In the genomic region with DNA sequence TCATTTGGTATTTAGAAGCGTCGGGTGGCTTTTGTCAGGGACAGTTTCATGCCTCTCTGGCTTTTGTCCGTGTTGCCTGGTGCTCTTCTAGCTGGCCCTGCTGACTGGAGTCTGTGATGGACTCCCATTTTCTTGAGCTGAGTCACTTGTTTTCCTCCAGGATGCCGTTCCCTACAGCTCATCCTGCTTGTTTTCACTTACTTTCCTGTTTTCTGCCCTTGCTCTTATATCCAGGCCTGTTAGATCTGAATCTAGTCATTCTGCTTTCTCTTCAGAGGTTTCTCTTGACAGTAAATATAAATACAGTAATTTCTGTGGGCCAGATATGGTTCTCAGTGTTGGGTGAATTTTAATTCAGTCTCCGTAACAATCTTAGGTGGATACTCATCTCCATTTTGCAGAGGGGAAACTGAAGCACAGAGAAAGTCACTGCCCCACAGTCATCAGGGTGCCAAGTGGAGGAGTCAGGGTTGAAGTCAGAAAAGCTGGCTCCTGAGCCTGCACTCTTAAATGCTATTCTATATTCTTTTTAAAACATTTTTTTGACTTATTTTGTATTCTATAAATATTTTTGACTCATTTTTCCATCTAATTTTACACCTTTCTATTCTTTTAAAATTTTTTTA, we compare ENCODE assay signal across 11 cellular contexts.
DNase-seq lines count a peak whose midpoint lies in the region; ATAC-seq and TF ChIP-seq lines count a peak whose summit lies in the region.
"Had no signal": no experiment of that assay in that cellular context is flagged by ENCODE, and none has a peak within 500 bp of the region (broad histone marks: within the 10 kb centered on the region; RNA-seq: fewer than 3 reads in every experiment).

No MANE protein-coding gene starts in this region.

- H3K27ac ChIP-seq in mammary epithelial cell (ENCODE audit: insufficient read depth, low read depth, low read length) (peak overlapping the region; percentile 47), substantia nigra (ENCODE audit: low read depth, low read length, poor library complexity, severe bottlenecking) (peak overlapping the region; percentile 19)

- peaks cover 64% of the 10 kb centered on the region for H3K4me1 Mint-ChIP-seq in activated CD8-positive, alpha-beta T cell treated with anti-CD3 and anti-CD28 coated beads for 36 hours (ENCODE audit: low read depth)

- POLR2A ChIA-PET in activated CD8-positive, alpha-beta T cell treated with anti-CD3 and anti-CD28 coated beads for 36 hours (lab: Charles Lee) = interaction anchor here (1.3 kb wide), 1 partner anchor 11 kb away, joined by 3 read pairs; no protein-coding TSS in a partner anchor

- 54% methylated on average over 5 of the region's 5 CpGs for WGBS in mammary epithelial cell (ENCODE audit: low coverage, missing lambda C conversion rate)

- CTCF ChIA-PET in mammary epithelial cell (lab: Charles Lee; ENCODE audit: low non-redundant PET) = interaction anchor here (0.7 to 0.8 kb wide), 2 partner anchors 114 to 295 kb away, joined by 3 read pairs; no protein-coding TSS in a partner anchor
- CTCF ChIA-PET in activated CD8-positive, alpha-beta T cell treated with anti-CD3 and anti-CD28 coated beads for 36 hours (lab: Charles Lee) = no interaction called here

- peak overlapping the region; percentile 43 for H3K4me2 ChIP-seq in mammary epithelial cell (ENCODE audit: insufficient read depth, low read depth, low read length)

- no TSS peak for BruUV-seq in mammary epithelial cell (replicated peaks; lab: Mats Ljungman, UMichigan)

- H2AFZ ChIP-seq in mammary epithelial cell (ENCODE audit: low read depth, low read length) = no peak overlapping the region

- intact Hi-C loops in mammary epithelial cell (cut with micrococcal nuclease) = loop anchor here (2.0 to 5.0 kb wide), 4 partner anchors 76 to 179 kb away; a partner anchor contains a TSS
- intact Hi-C loops in activated CD8-positive, alpha-beta T cell treated with anti-CD3 and anti-CD28 coated beads for 36 hours (cut with micrococcal nuclease) = no loop called here

- H3K9me3 Mint-ChIP-seq in activated CD8-positive, alpha-beta T cell treated with anti-CD3 and anti-CD28 coated beads for 36 hours = no peaks in the 10 kb centered on the region

- H3K9ac ChIP-seq in mammary epithelial cell (ENCODE audit: insufficient read depth, low read length) = no peak overlapping the region

- peaks cover 2% of the 10 kb centered on the region for H3K36me3 ChIP-seq in mammary epithelial cell (ENCODE audit: insufficient read depth, low read length)
- H3K36me3 ChIP-seq in kidney epithelial cell (ENCODE audit: control insufficient read depth, insufficient read depth, low read length) = no peaks in the 10 kb centered on the region

- peak; percentile 50 for DNase-seq in HS-5 (ENCODE audit: low read depth)
- DNase-seq in mammary epithelial cell = peak; percentile 82
- peak; percentile 83 for DNase-seq in kidney epithelial cell (ENCODE audit: low read depth)
- DNase-seq in substantia nigra (lab: John Stamatoyannopoulos, UW) = peak in 6 of 49 donors; percentile 17 to 44 (median 28)
- no peak for DNase-seq in activated gamma-delta T cell treated with Interleukin-2 at 50 U/mL for 16 hours
- no peak for DNase-seq in activated CD8-positive, alpha-beta T cell treated with anti-CD3 and anti-CD28 coated beads for 36 hours
- DNase-seq: NCI-H187 treated with DMSO at 0.1 percent for 48 hours; stimulated activated CD4-positive, alpha-beta T cell treated with anti-CD3 and anti-CD28 coated beads, Interleukin-4, amount 100 ng/mL, for 24 hours had no signal

- in situ Hi-C loops in mammary epithelial cell (cut with MboI; ENCODE audit: low sequenced_read_pairs in 2 of 2) = no loop called here

- no peaks in the 10 kb centered on the region for H3K27me3 Mint-ChIP-seq in activated CD8-positive, alpha-beta T cell treated with anti-CD3 and anti-CD28 coated beads for 36 hours
- H3K27me3 Mint-ChIP-seq: activated naive CD8-positive, alpha-beta T cell had no signal

- no peak overlapping the region for H3K27ac Mint-ChIP-seq in activated CD8-positive, alpha-beta T cell treated with anti-CD3 and anti-CD28 coated beads for 36 hours
- H3K27ac Mint-ChIP-seq: activated naive CD8-positive, alpha-beta T cell had no signal

- no peaks in the 10 kb centered on the region for H4K20me1 ChIP-seq in mammary epithelial cell (ENCODE audit: insufficient read depth, low read length)

- dilution Hi-C loops in mammary epithelial cell (cut with HindIII; ENCODE audit: low sequenced_read_pairs) = no loop called here

- H3K4me3 Mint-ChIP-seq in activated CD8-positive, alpha-beta T cell treated with anti-CD3 and anti-CD28 coated beads for 36 hours = no peak overlapping the region
- H3K4me3 Mint-ChIP-seq: activated naive CD8-positive, alpha-beta T cell had no signal

- H3K9me3 ChIP-seq in mammary epithelial cell (replicated peaks; ENCODE audit: insufficient read depth, low read length) = no peaks in the 10 kb centered on the region

- TF ChIP-seq CTCF in mammary epithelial cell (conservative IDR thresholded peaks at IDR 0.05 in 1 of 2, IDR thresholded peaks at IDR 0.05 in 1 of 2; ENCODE audit: extremely low read depth in 1 of 2, insufficient read depth in 1 of 2, low read depth in 1 of 2, low read length in 2 of 2) = no peak
- no peak for TF ChIP-seq CTCF in kidney epithelial cell (IDR thresholded peaks at IDR 0.05; ENCODE audit: insufficient read depth, low read length, poor library complexity, severe bottlenecking)
- TF ChIP-seq CTCF in activated CD8-positive, alpha-beta T cell treated with anti-CD3 and anti-CD28 coated beads for 36 hours (IDR thresholded peaks at IDR 0.05) = no peak

- peaks cover 53% of the 10 kb centered on the region for H3K4me1 ChIP-seq in mammary epithelial cell (ENCODE audit: insufficient read depth, low read length)

- H3K4me3 ChIP-seq in mammary epithelial cell (replicated peaks in 1 of 3; ENCODE audit: insufficient read depth in 1 of 3, low read depth in 2 of 3, low read length in 3 of 3) (peak overlapping the region in 1 of 3 experiments; percentile 1), kidney epithelial cell (ENCODE audit: low read depth, low read length) (no peak overlapping the region)

- peaks cover 2% of the 10 kb centered on the region for H3K36me3 Mint-ChIP-seq in activated CD8-positive, alpha-beta T cell treated with anti-CD3 and anti-CD28 coated beads for 36 hours (ENCODE audit: low read depth)
- H3K36me3 Mint-ChIP-seq: activated naive CD8-positive, alpha-beta T cell had no signal

- peaks cover 97% of the 10 kb centered on the region for H3K79me2 ChIP-seq in mammary epithelial cell (ENCODE audit: insufficient read depth, low read length)

- H3K27me3 ChIP-seq in mammary epithelial cell (ENCODE audit: insufficient read depth, low read length) (no peaks in the 10 kb centered on the region), kidney epithelial cell (ENCODE audit: control insufficient read depth, insufficient read depth, low read length) (no peaks in the 10 kb centered on the region)

- no peak for ATAC-seq in GM21786 (IDR thresholded peaks at IDR 0.05; ENCODE audit: unreplicated experiment)
- no peak for ATAC-seq in HG03571 (IDR thresholded peaks at IDR 0.05; ENCODE audit: unreplicated experiment)
- no peak for ATAC-seq in activated CD8-positive, alpha-beta T cell treated with anti-CD3 and anti-CD28 coated beads for 36 hours

Comparison
In these comparisons a context has a peak if more than half of its experiments do, and no peak if none do; other contexts are left out.
1. DNase-seq: peak in HS-5 (single experiment), mammary epithelial cell (single experiment) and kidney epithelial cell (single experiment); none in activated gamma-delta T cell treated with Interleukin-2 at 50 U/mL for 16 hours (single experiment) and activated CD8-positive, alpha-beta T cell treated with anti-CD3 and anti-CD28 coated beads for 36 hours (single experiment).